ENCODE assay signal across 1 cellular context in the genomic region with DNA sequence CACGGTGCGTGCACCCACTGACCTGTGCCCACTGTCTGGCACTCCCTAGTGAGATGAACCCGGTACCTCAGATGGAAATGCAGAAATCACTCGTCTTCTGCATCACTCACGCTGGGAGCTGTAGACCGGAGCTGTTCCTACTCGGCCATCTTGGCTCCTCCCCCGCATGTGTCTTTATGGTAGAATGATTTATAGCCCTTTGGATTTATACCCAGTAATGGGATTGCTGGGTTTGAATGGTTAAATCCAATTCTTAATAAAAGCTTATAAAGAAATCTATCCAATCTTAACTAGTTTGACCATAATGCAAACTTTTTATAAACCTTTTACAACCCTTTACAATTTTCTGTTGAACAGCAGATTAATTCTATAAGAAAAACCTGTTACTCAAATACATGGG. TPM values are rescaled to one million over a fixed set of nuclear protein-coding genes. Genes with fewer than 3 reads are reported as not detected.
"Had no signal": no experiment of that assay in that cellular context is flagged by ENCODE, and none has a peak within 500 bp of the region (broad histone marks: within the 10 kb centered on the region; RNA-seq: fewer than 3 reads in every experiment).

No MANE protein-coding gene starts in this region.

RNA-seq across cellular contexts. Expression of a gene that starts 59.0 kb away (rescaled TPM):
- total RNA-seq: G401 had no signal
